ENCODE assay signal across 11 cellular contexts in the genomic region with DNA sequence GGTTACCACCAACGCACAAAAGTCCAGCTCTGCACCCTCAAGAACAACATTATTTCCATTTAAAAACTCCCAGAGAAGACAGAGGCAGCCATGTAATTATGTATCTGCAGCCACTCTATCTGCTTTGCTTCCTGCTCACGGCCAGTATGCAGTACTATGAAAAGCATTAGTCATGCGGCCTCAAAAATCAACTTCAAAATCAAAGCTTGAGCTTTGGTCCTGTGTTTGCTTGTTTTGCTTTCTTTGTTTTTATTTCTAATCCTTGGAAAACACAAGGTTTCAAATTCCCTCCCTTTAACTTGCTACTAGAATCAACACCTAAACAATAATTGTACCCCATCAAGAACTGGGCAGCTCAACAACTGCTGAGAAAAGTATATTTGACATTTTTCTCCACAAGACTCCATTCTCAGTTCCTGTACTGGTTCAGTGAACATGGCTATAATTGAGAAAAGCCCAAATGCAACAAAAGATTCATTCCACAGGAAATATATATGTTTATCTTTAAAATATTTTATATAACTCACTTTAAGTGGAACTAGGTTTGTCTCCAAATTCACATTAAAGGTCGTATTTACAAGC. TPM values are rescaled to one million over a fixed set of nuclear protein-coding genes. Genes with fewer than 3 reads are reported as not detected.
DNase-seq lines count a peak whose midpoint lies in the region; ATAC-seq and TF ChIP-seq lines count a peak whose summit lies in the region.
"Had no signal": no experiment of that assay in that cellular context is flagged by ENCODE, and none has a peak within 500 bp of the region (broad histone marks: within the 10 kb centered on the region; RNA-seq: fewer than 3 reads in every experiment).

No MANE protein-coding gene starts in this region.

- no peaks in the 10 kb centered on the region for H3K9me2 ChIP-seq in hepatocyte (replicated peaks; ENCODE audit: insufficient read depth)

- DNase-seq in OCI-M1 (lab: John Stamatoyannopoulos, UW) (peak; percentile 38), fibroblast of pulmonary artery (ENCODE audit: low read depth) (peak; percentile 66), psoas muscle (no peak), mesenteric fat pad (ENCODE audit: low spot score) (no peak), hepatocyte (ENCODE audit: low spot score) (no peak), NCI-H2196 treated with DMSO at 0.1 percent for 48 hours (lab: John Stamatoyannopoulos, UW; ENCODE audit: unreplicated experiment) (no peak)
- DNase-seq: activated naive CD8-positive, alpha-beta T cell treated with anti-CD3 and anti-CD28 coated beads, Interleukin-2, amount 10 ng/mL, durations not matched to agents 7 days and 5 days; mammary epithelial cell; SIG-M5 had no signal

- no peak overlapping the region for H3K4me2 ChIP-seq in hepatocyte

- H3K27ac ChIP-seq in psoas muscle: peak overlapping the region; percentile 59
- H3K27ac ChIP-seq in hepatocyte: no peak overlapping the region

- H3K9me3 ChIP-seq in psoas muscle (no peaks in the 10 kb centered on the region), hepatocyte (ENCODE audit: low read depth) (no peaks in the 10 kb centered on the region)

- H3K4me3 ChIP-seq in fibroblast of pulmonary artery (replicated peaks; ENCODE audit: low read depth, low read length) (no peak overlapping the region), psoas muscle (no peak overlapping the region), hepatocyte (no peak overlapping the region)

- H3K4me1 ChIP-seq in psoas muscle: peaks cover 39% of the 10 kb centered on the region
- H3K4me1 ChIP-seq in hepatocyte (ENCODE audit: insufficient read depth): no peaks in the 10 kb centered on the region

- TF ChIP-seq CTCF in fibroblast of pulmonary artery (IDR thresholded peaks at IDR 0.05; ENCODE audit: low read length, missing control alignments) (no peak), psoas muscle (IDR thresholded peaks at IDR 0.05) (no peak), hepatocyte (IDR thresholded peaks at IDR 0.05; ENCODE audit: poor library complexity) (no peak)

- no peaks in the 10 kb centered on the region for H3K27me3 ChIP-seq in psoas muscle (ENCODE audit: insufficient read depth in 3 of 3, low read length in 2 of 3)
- H3K27me3 ChIP-seq in hepatocyte: no peaks in the 10 kb centered on the region

- intact Hi-C loops in psoas muscle (cut with DNase I): no loop called here

- 45 to 66% (median 51%) methylated on average over 4 of the region's 4 CpGs for WGBS in psoas muscle, 3 donors
- 78% methylated on average over 4 of the region's 4 CpGs for WGBS in hepatocyte (ENCODE audit: low lambda C conversion rate, missing lambda C conversion rate)

- no peaks in the 10 kb centered on the region for H4K20me1 ChIP-seq in hepatocyte (ENCODE audit: insufficient read depth, poor library complexity, severe bottlenecking)

- H3K36me3 ChIP-seq in psoas muscle (ENCODE audit: insufficient read depth in 1 of 2, low read depth in 1 of 2): no peaks in the 10 kb centered on the region
- H3K36me3 ChIP-seq in hepatocyte (replicated peaks; ENCODE audit: insufficient read depth, low read depth): no peaks in the 10 kb centered on the region

- H3K79me2 ChIP-seq in hepatocyte: peaks cover 4% of the 10 kb centered on the region

- no peak overlapping the region for H2AFZ ChIP-seq in hepatocyte

- ATAC-seq in GM21423 (IDR thresholded peaks at IDR 0.05; ENCODE audit: unreplicated experiment): peak; percentile 47
- peak; percentile 42 to 56 (median 54) for ATAC-seq in psoas muscle
- ATAC-seq in HG03378 (IDR thresholded peaks at IDR 0.05; ENCODE audit: unreplicated experiment): no peak

RNA-seq across cellular contexts. Expression of a gene that starts 37.6 kb away (rescaled TPM):
- 100 to 1,000 TPM in 3 of 4 donors, 10 to 100 TPM in 1; 99.7 to 261 (median 185) TPM for total RNA-seq in psoas muscle
- 100 to 1,000 TPM; 112 to 290 (median 198) TPM for polyA plus RNA-seq in psoas muscle
- total RNA-seq in mesenteric fat pad: 152 TPM
- total RNA-seq in hepatocyte: 23.9 and 25.8 TPM in 2 replicates
- 15.6 and 17.6 TPM in 2 replicates for polyA plus RNA-seq in hepatocyte

Comparison
In these comparisons a context has a peak if more than half of its experiments do, and no peak if none do; other contexts are left out.
1. DNase-seq: peak in OCI-M1 (single experiment) and fibroblast of pulmonary artery (single experiment); none in psoas muscle (0 of 2), mesenteric fat pad (single experiment), hepatocyte (single experiment) and NCI-H2196 treated with DMSO at 0.1 percent for 48 hours (single experiment).